11 cellular contexts compared by ENCODE assay signal in the genomic region with DNA sequence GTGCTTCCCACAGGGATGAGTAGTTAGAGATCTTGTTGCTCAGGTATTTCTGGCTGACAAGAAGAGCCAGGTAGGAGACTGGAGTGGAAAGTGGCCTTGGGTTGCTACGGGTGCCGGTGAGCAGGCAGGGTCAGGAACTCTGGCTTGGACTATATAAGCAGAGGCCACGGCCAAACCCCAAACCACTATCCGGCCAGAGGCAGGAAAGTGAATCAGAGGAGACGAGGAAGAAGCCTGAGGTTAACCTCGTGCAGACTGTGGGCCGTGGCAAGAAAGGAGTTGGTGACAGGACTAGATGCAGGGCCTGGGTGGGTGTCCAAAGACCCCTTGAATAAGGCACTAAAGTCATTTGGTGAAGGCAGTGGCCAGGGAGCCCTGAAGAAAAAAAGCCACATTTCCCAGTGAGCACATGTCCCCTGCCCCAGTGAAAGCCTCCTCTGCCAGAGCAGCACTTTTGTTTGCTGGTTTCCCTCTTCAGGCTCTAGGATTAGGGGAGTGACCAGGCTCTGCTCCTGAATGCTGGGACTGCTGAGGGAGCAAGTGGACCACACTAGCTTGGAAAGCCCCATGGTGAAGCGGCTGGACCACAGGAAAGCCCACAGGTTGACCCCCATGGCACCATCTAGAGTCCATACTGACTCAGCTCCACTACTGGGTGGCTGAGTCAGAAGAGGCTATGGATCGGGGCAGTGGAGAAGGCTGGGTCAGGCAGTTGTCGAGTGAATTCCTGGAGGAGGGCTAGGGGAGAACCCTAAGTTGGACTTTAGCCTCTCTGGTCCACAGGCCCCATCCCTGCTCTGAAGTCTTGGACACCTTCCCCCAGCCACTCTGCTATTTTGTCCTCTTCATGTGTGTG. TPM values are rescaled to one million over a fixed set of nuclear protein-coding genes. Genes with fewer than 3 reads are reported as not detected.
DNase-seq lines count a peak whose midpoint lies in the region; TF ChIP-seq lines count a peak whose summit lies in the region.
"Had no signal": no experiment of that assay in that cellular context is flagged by ENCODE, and none has a peak within 500 bp of the region (broad histone marks: within the 10 kb centered on the region; RNA-seq: fewer than 3 reads in every experiment).

No MANE protein-coding gene starts in this region.

- H3K4me3 ChIP-seq in AG04450 (ENCODE audit: low read depth, low read length): no peak overlapping the region
- no peak overlapping the region for H3K4me3 ChIP-seq in astrocyte of the spinal cord (ENCODE audit: low read depth, low read length)
- H3K4me3 ChIP-seq in BE2C (ENCODE audit: low read depth, low read length): no peak overlapping the region
- no peak overlapping the region for H3K4me3 ChIP-seq in effector memory CD4-positive, alpha-beta T cell (ENCODE audit: insufficient read depth, low read depth, low read length, poor library complexity, severe bottlenecking)
- H3K4me3 ChIP-seq: GM23338 had no signal

- H3K27ac ChIP-seq in AG04450 (ENCODE audit: low read depth, low read length): peak overlapping the region; percentile 65
- H3K27ac ChIP-seq in effector memory CD4-positive, alpha-beta T cell (ENCODE audit: insufficient read depth, low read length, poor library complexity, severe bottlenecking): no peak overlapping the region

- POLR2A ChIA-PET in AG04450 (lab: Yijun Ruan, JAX): no interaction called here

- H3K4me1 ChIP-seq in BE2C: 0 out of 2 replicates have a peak, but pooled peaks cover 7% of the 10 kb centered on the region
- no peaks in the 10 kb centered on the region for H3K4me1 ChIP-seq in effector memory CD4-positive, alpha-beta T cell (ENCODE audit: control insufficient read depth, insufficient read depth, low read length, poor library complexity, severe bottlenecking)

- TF ChIP-seq CTCF in AG04450 (IDR thresholded peaks at IDR 0.05; ENCODE audit: low read depth, low read length) (no peak; the same call in 1 of the 2 replicates), astrocyte of the spinal cord (IDR thresholded peaks at IDR 0.05; ENCODE audit: low read depth, low read length) (no peak), BE2C (IDR thresholded peaks at IDR 0.05; ENCODE audit: low read depth, low read length) (no peak)

- H3K9me3 ChIP-seq in AG04450 (ENCODE audit: control insufficient read depth, insufficient read depth, low read length) (peaks cover 7% of the 10 kb centered on the region; the same call in 1 of the 2 replicates), BE2C (no peaks in the 10 kb centered on the region)
- H3K9me3 ChIP-seq in effector memory CD4-positive, alpha-beta T cell (ENCODE audit: control insufficient read depth, low read length): no peaks in the 10 kb centered on the region

- peaks cover 8% of the 10 kb centered on the region for H3K36me3 ChIP-seq in BE2C
- H3K36me3 ChIP-seq in effector memory CD4-positive, alpha-beta T cell (ENCODE audit: control insufficient read depth, insufficient read depth, low read length): peaks cover 9% of the 10 kb centered on the region

- in situ Hi-C loops in astrocyte of the spinal cord (cut with HindIII; ENCODE audit: low sequenced_read_pairs): no loop called here

- DNase-seq in AG04450 (ENCODE audit: low read depth, low spot score): no peak
- peak; percentile 20 to 23 for DNase-seq in Kasumi-1 (lab: John Stamatoyannopoulos, UW)
- peak; percentile 92 for DNase-seq in astrocyte of the spinal cord (ENCODE audit: low read depth, low spot score)
- peak; percentile 62 for DNase-seq in mesenteric fat pad (ENCODE audit: low spot score)
- no peak for DNase-seq in KG1 (lab: John Stamatoyannopoulos, UW)
- no peak for DNase-seq in BE2C
- no peak for DNase-seq in ureter (ENCODE audit: low spot score)
- no peak for DNase-seq in effector memory CD4-positive, alpha-beta T cell
- DNase-seq: foreskin melanocyte, NCI-H1930 had no signal

- CTCF ChIA-PET in AG04450 (lab: Charles Lee): no interaction called here

- H3K27me3 ChIP-seq in AG04450 (ENCODE audit: control insufficient read depth, insufficient read depth, low read length) (no peaks in the 10 kb centered on the region), BE2C (no peaks in the 10 kb centered on the region)
- no peaks in the 10 kb centered on the region for H3K27me3 ChIP-seq in effector memory CD4-positive, alpha-beta T cell (replicated peaks; ENCODE audit: control insufficient read depth, insufficient read depth, low read length, poor library complexity, severe bottlenecking)

RNA-seq across cellular contexts. Expression of a gene that starts 23.4 kb away (rescaled TPM):
- 70.1 and 84.1 TPM in 2 replicates for polyA plus RNA-seq in AG04450 (2011; rRNA removed)
- polyA minus RNA-seq in AG04450 (2011; rRNA and poly(A)+ RNA removed): 45.9 and 52.7 TPM in 2 replicates
- total RNA-seq in mesenteric fat pad: 228 TPM
- polyA plus RNA-seq in BE2C (2012; ENCODE audit: insufficient read depth, insufficient read length, low read depth): 9.1 TPM
- 26.1 TPM for total RNA-seq in ureter

RNA-seq across cellular contexts. Expression of a gene that starts 50.5 kb away (rescaled TPM):
- 120 and 133 TPM in 2 replicates for polyA plus RNA-seq in AG04450 (2011; rRNA removed)
- polyA minus RNA-seq in AG04450 (2011; rRNA and poly(A)+ RNA removed): 96.9 and 104 TPM in 2 replicates
- total RNA-seq in mesenteric fat pad (123 TPM), ureter (71.0 TPM)
- polyA plus RNA-seq in BE2C (2012; ENCODE audit: insufficient read depth, insufficient read length, low read depth): 69.6 TPM

Comparison
In these comparisons a context has a peak if more than half of its experiments do, and no peak if none do; other contexts are left out.
1. DNase-seq: peak in Kasumi-1 (2 of 2), astrocyte of the spinal cord (single experiment) and mesenteric fat pad (single experiment); none in AG04450 (single experiment), KG1 (single experiment), BE2C (single experiment), ureter (single experiment) and effector memory CD4-positive, alpha-beta T cell (0 of 3).